In the genomic region with DNA sequence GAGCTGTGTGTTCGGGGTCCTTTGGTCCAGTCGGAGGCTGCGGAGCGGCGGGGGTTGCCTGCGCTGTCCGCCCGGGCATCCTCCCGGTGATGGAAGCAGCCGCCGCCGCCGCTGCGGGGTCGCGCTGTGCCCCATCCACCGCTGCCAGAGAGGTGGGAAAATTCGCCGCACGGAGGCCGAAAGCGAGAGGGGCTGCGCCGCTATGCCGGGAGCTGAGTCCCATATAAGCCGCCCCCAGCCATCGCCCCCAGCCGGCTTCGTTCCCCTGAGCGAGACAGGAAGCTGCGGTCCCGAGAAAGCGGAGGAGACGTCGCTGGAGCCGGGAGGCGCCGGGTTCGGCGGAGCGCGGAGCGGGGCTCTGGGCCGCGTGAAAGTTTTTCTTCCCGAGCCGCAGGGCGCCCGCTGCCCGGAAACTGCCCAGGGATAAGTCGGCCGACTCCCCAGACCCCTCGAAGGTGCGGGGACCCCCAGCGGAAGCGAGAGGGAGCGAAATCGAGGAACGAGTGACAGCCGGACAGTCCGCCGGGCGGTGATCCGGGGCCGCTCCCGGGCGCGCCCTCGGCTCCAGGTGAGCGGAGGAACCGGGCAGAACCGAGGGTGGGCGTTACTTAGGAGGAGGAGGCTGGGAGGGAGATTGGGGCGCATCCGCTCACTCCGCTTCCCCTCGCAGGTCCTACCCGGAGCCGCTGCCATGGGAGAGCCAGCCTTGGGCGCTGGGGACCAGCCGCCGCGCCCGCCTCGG, we compare ENCODE assay signal across 8 cellular contexts. TPM values are rescaled to one million over a fixed set of nuclear protein-coding genes. Genes with fewer than 3 reads are reported as not detected.
DNase-seq lines count a peak whose midpoint lies in the region; ATAC-seq and TF ChIP-seq lines count a peak whose summit lies in the region.

No MANE protein-coding gene starts in this region.

- TF ChIP-seq EP300 in sigmoid colon (IDR thresholded peaks at IDR 0.05), result no peak

- TF ChIP-seq CTCF in sigmoid colon (IDR thresholded peaks at IDR 0.05), result no peak

- no peaks in the 10 kb centered on the region for H3K27me3 ChIP-seq in right cardiac atrium (ENCODE audit: control insufficient read depth, insufficient read depth)
- H3K27me3 ChIP-seq in sigmoid colon, result peaks cover 10 to 34% (median 25%) of the 10 kb centered on the region in 3 donors

- no peaks in the 10 kb centered on the region for H3K27me3 Mint-ChIP-seq in activated naive CD8-positive, alpha-beta T cell

- DNase-seq in OCI-M1 (lab: John Stamatoyannopoulos, UW) (peak; percentile 31), right cardiac atrium (peak; percentile 41 to 67 (median 66)), sigmoid colon (no peak), NCI-H345 (lab: John Stamatoyannopoulos, UW) (no peak), amniotic stem cell (lab: John Stamatoyannopoulos, UW) (no peak)

- H3K9me3 ChIP-seq in right cardiac atrium (ENCODE audit: control insufficient read depth, low read length) (no peaks in the 10 kb centered on the region), sigmoid colon (no peaks in the 10 kb centered on the region)

- H3K27ac Mint-ChIP-seq in activated naive CD8-positive, alpha-beta T cell, result no peak overlapping the region

- H3K4me1 ChIP-seq in right cardiac atrium (ENCODE audit: control insufficient read depth, insufficient read depth, low read length) (no peaks in the 10 kb centered on the region), sigmoid colon (peaks cover 0 to 26% (median 19%) of the 10 kb centered on the region in 4 donors)

- no peaks in the 10 kb centered on the region for H3K36me3 Mint-ChIP-seq in activated naive CD8-positive, alpha-beta T cell

- intact Hi-C loops in right cardiac atrium (cut with DNase I) (no loop called here), sigmoid colon (cut with DNase I) (no loop called here)

- H3K4me3 ChIP-seq in right cardiac atrium (ENCODE audit: low read length) (peak overlapping the region; percentile 88), sigmoid colon (peak overlapping the region; percentile 52 to 71 (median 62))

- 1% methylated on average over 85 of the region's 85 CpGs for WGBS in right cardiac atrium
- WGBS in sigmoid colon, 2 donors, result 0 to 1% methylated on average over 85 of the region's 85 CpGs

- H3K27ac ChIP-seq in right cardiac atrium (ENCODE audit: low read length), result no peak overlapping the region
- H3K27ac ChIP-seq in sigmoid colon, result peak overlapping the region; percentile 1 to 79 (median 69)

- no peaks in the 10 kb centered on the region for H3K9me3 Mint-ChIP-seq in activated naive CD8-positive, alpha-beta T cell (ENCODE audit: low read depth)

- no peaks in the 10 kb centered on the region for H3K36me3 ChIP-seq in sigmoid colon

- H3K4me1 Mint-ChIP-seq in activated naive CD8-positive, alpha-beta T cell (ENCODE audit: low read depth), result peaks cover 43% of the 10 kb centered on the region

- ATAC-seq in GM18511 (IDR thresholded peaks at IDR 0.05; ENCODE audit: unreplicated experiment), result peak; percentile 9
- ATAC-seq in HG02763 (IDR thresholded peaks at IDR 0.05; ENCODE audit: unreplicated experiment), result peak; percentile 9
- ATAC-seq in right cardiac atrium, result peak; percentile 25 to 48

- TF ChIP-seq POLR2A in sigmoid colon (IDR thresholded peaks at IDR 0.05), result no peak

- H3K4me3 Mint-ChIP-seq in activated naive CD8-positive, alpha-beta T cell, result peak overlapping the region; percentile 85

RNA-seq across cellular contexts. Expression of gene CHST2, which starts 0.6 kb away (rescaled TPM):
- total RNA-seq in right cardiac atrium (1 to 10 TPM; 1.5 to 3.3 (median 2.4) TPM), sigmoid colon (1 to 10 TPM; 1.8 to 4.4 (median 3.6) TPM)
- polyA plus RNA-seq in right cardiac atrium (2.0 TPM), sigmoid colon (1 to 10 TPM in 1 of 3 donors, under 1 TPM in 2; 0.60 to 4.5 (median 0.92) TPM)

Comparison
In these comparisons a context has a peak if more than half of its experiments do, and no peak if none do; other contexts are left out.
1. DNase-seq: peak in OCI-M1 (single experiment) and right cardiac atrium (3 of 3); none in sigmoid colon (single experiment), NCI-H345 (single experiment) and amniotic stem cell (single experiment).
2. Peak in every context shown above with its lines, with median percentiles within 50 percentile points of each other: ATAC-seq.